33 cellular contexts compared by ENCODE assay signal in genomic region chr11:13721760-13722159, GRCh38. TPM values are rescaled to one million over a fixed set of nuclear protein-coding genes. Genes with fewer than 3 reads are reported as not detected.
A peak's percentile ranks its signal among the peaks of the same experiment; 100 is the strongest.
DNase-seq lines count a peak whose midpoint lies in the region; FAIRE-seq and TF ChIP-seq lines count a peak whose summit lies in the region.
"Had no signal": no experiment of that assay in that cellular context is flagged by ENCODE, and none has a peak within 500 bp of the region (broad histone marks: within the 10 kb centered on the region; RNA-seq: fewer than 3 reads in every experiment).

No MANE protein-coding gene starts in this region.

- H3K27me3 ChIP-seq in bronchial epithelial cell (ENCODE audit: control insufficient read depth, insufficient read depth, low read length) (no peaks in the 10 kb centered on the region), ascending aorta (no peaks in the 10 kb centered on the region), tibial nerve (no peaks in the 10 kb centered on the region)
- H3K27me3 ChIP-seq in effector memory CD4-positive, alpha-beta T cell (replicated peaks; ENCODE audit: control insufficient read depth, insufficient read depth, low read length, poor library complexity, severe bottlenecking) = no peaks in the 10 kb centered on the region
- H3K27me3 ChIP-seq: BLaER1 treated with 17β-estradiol and CSF1 and Interleukin-3, amounts not matched to agents 10 nM and 100 nM; gastrocnemius medialis; hepatocyte; left lung; neutrophil; sigmoid colon had no signal

- no peak for DNase-seq in H54 (ENCODE audit: insufficient read length, low spot score)
- peak; percentile 37 for DNase-seq in bronchial epithelial cell (ENCODE audit: low read depth)
- DNase-seq in fibroblast of the aortic adventitia (ENCODE audit: low read depth) = peak; percentile 21
- peak; percentile 25 for DNase-seq in renal cortical epithelial cell (ENCODE audit: low read depth)
- no peak for DNase-seq in ascending aorta (ENCODE audit: low spot score in 2 of 2)
- no peak for DNase-seq in effector memory CD4-positive, alpha-beta T cell
- DNase-seq in tibial nerve (ENCODE audit: low spot score in 2 of 2) = no peak
- DNase-seq in H4 (ENCODE audit: low spot score) = no peak
- DNase-seq: activated CD4-positive, alpha-beta T cell treated with anti-CD3 and anti-CD28 coated beads, Interleukin-2, amount 10 ng/mL, durations not matched to agents 7 days and 5 days; activated CD8-positive, alpha-beta memory T cell treated with anti-CD3 and anti-CD28 coated beads, Interleukin-2, amount 10 ng/mL, durations not matched to agents 7 days and 5 days; activated naive CD4-positive, alpha-beta T cell treated with Interleukin-2 at 50 U/mL for 16 hours; activated T-cell treated with anti-CD3 and anti-CD28 coated beads, Interleukin-2, amount 50 U/mL, for 48 hours; amniotic stem cell; caudate nucleus; COR-L47; DMS53; gastrocnemius medialis; GDM1; left lung; naive B cell; NCI-H1105; NCI-H1930; NCI-H226; NCI-H69; Right ventricle myocardium superior; sigmoid colon; stimulated activated CD4-positive, alpha-beta T cell treated with anti-CD3 and anti-CD28 coated beads, Interleukin-4, amount 100 ng/mL, for 4 hours; WERI-Rb-1 had no signal

- peaks cover 5% of the 10 kb centered on the region for H3K36me3 ChIP-seq in bronchial epithelial cell (ENCODE audit: control insufficient read depth, insufficient read depth, low read length)
- peaks cover 4 to 44% of the 10 kb centered on the region in 2 donors for H3K36me3 ChIP-seq in ascending aorta
- peaks cover 17% of the 10 kb centered on the region for H3K36me3 ChIP-seq in effector memory CD4-positive, alpha-beta T cell (ENCODE audit: control insufficient read depth, insufficient read depth, low read length)
- H3K36me3 ChIP-seq in tibial nerve = peaks cover 0 to 65% (median 4%) of the 10 kb centered on the region in 3 donors
- H3K36me3 ChIP-seq: prostate gland had no signal

- H3K4me3 ChIP-seq in bronchial epithelial cell (ENCODE audit: low read depth, low read length) = no peak overlapping the region
- no peak overlapping the region for H3K4me3 ChIP-seq in fibroblast of the aortic adventitia (ENCODE audit: low read depth, low read length)
- no peak overlapping the region for H3K4me3 ChIP-seq in ascending aorta
- H3K4me3 ChIP-seq in effector memory CD4-positive, alpha-beta T cell (ENCODE audit: insufficient read depth, low read depth, low read length, poor library complexity, severe bottlenecking) = no peak overlapping the region
- H3K4me3 ChIP-seq in tibial nerve = no peak overlapping the region
- H3K4me3 ChIP-seq: BLaER1 treated with 17β-estradiol and CSF1 and Interleukin-3, amounts not matched to agents 10 nM and 100 nM; gastrocnemius medialis; hepatocyte; left lung; prostate gland; sigmoid colon had no signal

- FAIRE-seq in H54 (lab: Jason Lieb, UNC) (peak; percentile 6), bronchial epithelial cell (lab: Jason Lieb, UNC) (no peak)
- FAIRE-seq: HepG2 had no signal

- no peak for TF ChIP-seq EP300 in tibial nerve (IDR thresholded peaks at IDR 0.05)

- H3K4me1 ChIP-seq in ascending aorta (no peaks in the 10 kb centered on the region), tibial nerve (peaks cover 0 to 11% (median 4%) of the 10 kb centered on the region in 4 donors)
- no peaks in the 10 kb centered on the region for H3K4me1 ChIP-seq in effector memory CD4-positive, alpha-beta T cell (ENCODE audit: control insufficient read depth, insufficient read depth, low read length, poor library complexity, severe bottlenecking)
- H3K4me1 ChIP-seq: gastrocnemius medialis, left lung, prostate gland had no signal

- TF ChIP-seq CTCF in bronchial epithelial cell (IDR thresholded peaks at IDR 0.05; ENCODE audit: insufficient read depth, low read length, severe bottlenecking) = no peak
- TF ChIP-seq CTCF in fibroblast of the aortic adventitia (IDR thresholded peaks at IDR 0.05; ENCODE audit: insufficient read depth, low read length) = no peak
- TF ChIP-seq CTCF in ascending aorta (IDR thresholded peaks at IDR 0.05) = no peak
- no peak for TF ChIP-seq CTCF in tibial nerve (IDR thresholded peaks at IDR 0.05)

- H3K27ac ChIP-seq in ascending aorta (no peak overlapping the region), tibial nerve (peak overlapping the region in 1 of 4 donors; percentile 20)
- no peak overlapping the region for H3K27ac ChIP-seq in effector memory CD4-positive, alpha-beta T cell (ENCODE audit: insufficient read depth, low read length, poor library complexity, severe bottlenecking)
- H3K27ac ChIP-seq: BLaER1 treated with 17β-estradiol and CSF1 and Interleukin-3, amounts not matched to agents 10 nM and 100 nM; gastrocnemius medialis; hepatocyte; left lung; neutrophil; prostate gland; sigmoid colon; WERI-Rb-1 had no signal

- no peaks in the 10 kb centered on the region for H3K9me3 ChIP-seq in ascending aorta
- H3K9me3 ChIP-seq in effector memory CD4-positive, alpha-beta T cell (ENCODE audit: control insufficient read depth, low read length) = no peaks in the 10 kb centered on the region
- no peaks in the 10 kb centered on the region for H3K9me3 ChIP-seq in tibial nerve
- H3K9me3 ChIP-seq: BLaER1 treated with 17β-estradiol and CSF1 and Interleukin-3, amounts not matched to agents 10 nM and 100 nM; gastrocnemius medialis; left lung; neutrophil; prostate gland; sigmoid colon had no signal

- intact Hi-C loops in ascending aorta (cut with DNase I) = no loop called here

- TF ChIP-seq POLR2A in H54 (IDR thresholded peaks at IDR 0.05; ENCODE audit: low read depth, low read length) = no peak
- TF ChIP-seq POLR2A in tibial nerve (IDR thresholded peaks at IDR 0.05) = no peak

RNA-seq across cellular contexts. Expression of gene FAR1, which starts 53.3 kb away (rescaled TPM):
- total RNA-seq in bronchial epithelial cell (78.7 and 90.5 TPM in 2 replicates), fibroblast of the aortic adventitia (ENCODE audit: low replicate concordance) (67.6 and 124 TPM in 2 replicates), renal cortical epithelial cell (41.0 and 81.3 TPM in 2 replicates), ascending aorta (66.0 TPM), tibial nerve (10 to 100 TPM; 54.6 to 64.0 (median 60.3) TPM)
- total RNA-seq in H4 (2014; rRNA removed; shearing (Covaris generic)) = 27.1 and 35.7 TPM in 2 replicates

Comparison
In these comparisons a context has a peak if more than half of its experiments do, and no peak if none do; other contexts are left out.
1. DNase-seq: peak in bronchial epithelial cell (single experiment), fibroblast of the aortic adventitia (single experiment) and renal cortical epithelial cell (single experiment); none in H54 (single experiment), ascending aorta (0 of 2), effector memory CD4-positive, alpha-beta T cell (0 of 3), tibial nerve (0 of 2) and H4 (single experiment).